ENCODE assay signal across 8 cellular contexts in the genomic region with DNA sequence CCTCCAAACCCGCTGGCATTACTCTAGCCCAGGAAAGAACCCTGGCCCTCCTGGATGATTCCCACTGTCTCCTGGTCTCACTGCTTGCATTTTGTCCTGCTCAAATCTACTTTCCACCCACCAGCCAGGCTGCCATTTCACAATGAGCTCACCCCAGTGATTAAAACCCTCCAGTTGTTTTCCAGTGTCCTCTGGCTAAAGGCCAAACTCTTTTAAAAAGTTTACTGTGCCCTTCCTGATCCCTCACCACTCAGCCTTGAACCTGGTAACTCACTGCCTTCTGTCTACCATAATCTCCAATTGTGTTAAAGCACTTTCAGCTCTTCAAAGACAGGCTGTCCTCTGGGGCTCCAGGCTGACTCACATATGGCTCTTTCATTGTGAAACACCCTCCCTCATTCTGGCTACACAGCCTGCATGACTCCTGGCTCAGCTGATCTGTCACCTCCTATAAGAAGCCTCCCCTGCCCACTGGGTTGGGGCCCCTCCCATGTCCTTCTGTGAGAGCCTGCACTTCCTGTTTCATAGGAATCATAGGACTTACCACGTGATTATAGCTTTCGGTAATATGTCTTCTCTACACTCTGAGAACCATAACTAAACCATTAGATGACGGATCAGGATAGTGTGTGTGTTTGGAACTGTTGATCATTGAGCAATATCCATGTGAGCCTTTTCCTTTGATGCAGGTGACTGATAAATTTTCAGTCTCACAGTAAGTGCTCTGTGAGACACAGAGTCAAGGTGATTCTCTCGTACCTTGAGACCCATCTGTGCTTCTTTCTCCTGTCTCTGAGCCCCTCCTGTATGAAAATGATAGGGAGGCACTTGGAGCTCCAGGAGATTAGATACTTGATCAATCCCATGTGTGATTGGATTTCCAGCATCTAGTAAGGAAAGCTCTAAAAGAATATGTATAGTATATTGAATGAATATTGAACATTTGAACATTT.
A peak's percentile ranks its signal among the peaks of the same experiment; 100 is the strongest.
DNase-seq lines count a peak whose midpoint lies in the region; ATAC-seq and TF ChIP-seq lines count a peak whose summit lies in the region.

No MANE protein-coding gene starts in this region.

- no peaks in the 10 kb centered on the region for H3K27me3 ChIP-seq in CD4-positive, alpha-beta T cell (ENCODE audit: control insufficient read depth, insufficient read depth, low read length)

- H3K9me3 ChIP-seq in CD4-positive, alpha-beta T cell (ENCODE audit: control insufficient read depth, low read length) = no peaks in the 10 kb centered on the region

- H3K36me3 Mint-ChIP-seq in CD4-positive, alpha-beta T cell (ENCODE audit: low read depth) = no peaks in the 10 kb centered on the region
- H3K36me3 Mint-ChIP-seq in activated naive CD8-positive, alpha-beta T cell treated with anti-CD3 and anti-CD28 coated beads for 36 hours = no peaks in the 10 kb centered on the region

- CTCF ChIA-PET in CD4-positive, alpha-beta T cell (lab: Charles Lee) = no interaction called here

- no peak for DNase-seq in CD4-positive, alpha-beta T cell
- DNase-seq in NCI-H524 treated with DMSO at 0.1 percent for 48 hours (lab: John Stamatoyannopoulos, UW) (peak; percentile 87), islet precursor cell (peak; percentile 87), NCI-H748 (lab: John Stamatoyannopoulos, UW; ENCODE audit: unreplicated experiment) (no peak)
- DNase-seq in activated naive CD8-positive, alpha-beta T cell treated with anti-CD3 and anti-CD28 coated beads for 36 hours = peak; percentile 64
- DNase-seq in stimulated activated naive CD8-positive, alpha-beta T cell treated with anti-CD3 and anti-CD28 coated beads, Interleukin-15, amount 100 ng/mL, for 72 hours = peak; percentile 39 to 73

- H3K27ac Mint-ChIP-seq in CD4-positive, alpha-beta T cell = no peak overlapping the region
- H3K27ac Mint-ChIP-seq in activated naive CD8-positive, alpha-beta T cell treated with anti-CD3 and anti-CD28 coated beads for 36 hours = no peak overlapping the region
- H3K27ac Mint-ChIP-seq in stimulated activated naive CD8-positive, alpha-beta T cell treated with anti-CD3 and anti-CD28 coated beads, Interleukin-15, amount 100 ng/mL, for 72 hours = no peak overlapping the region

- H3K9me3 Mint-ChIP-seq in CD4-positive, alpha-beta T cell = no peaks in the 10 kb centered on the region
- H3K9me3 Mint-ChIP-seq in activated naive CD8-positive, alpha-beta T cell treated with anti-CD3 and anti-CD28 coated beads for 36 hours = no peaks in the 10 kb centered on the region
- no peaks in the 10 kb centered on the region for H3K9me3 Mint-ChIP-seq in stimulated activated naive CD8-positive, alpha-beta T cell treated with anti-CD3 and anti-CD28 coated beads, Interleukin-15, amount 100 ng/mL, for 72 hours

- POLR2A ChIA-PET in CD4-positive, alpha-beta T cell (lab: Charles Lee) = no interaction called here

- H3K4me1 Mint-ChIP-seq in CD4-positive, alpha-beta T cell (ENCODE audit: low read depth) = no peaks in the 10 kb centered on the region
- no peaks in the 10 kb centered on the region for H3K4me1 Mint-ChIP-seq in activated naive CD8-positive, alpha-beta T cell treated with anti-CD3 and anti-CD28 coated beads for 36 hours
- no peaks in the 10 kb centered on the region for H3K4me1 Mint-ChIP-seq in stimulated activated naive CD8-positive, alpha-beta T cell treated with anti-CD3 and anti-CD28 coated beads, Interleukin-15, amount 100 ng/mL, for 72 hours

- no peaks in the 10 kb centered on the region for H3K27me3 Mint-ChIP-seq in CD4-positive, alpha-beta T cell
- H3K27me3 Mint-ChIP-seq in activated naive CD8-positive, alpha-beta T cell treated with anti-CD3 and anti-CD28 coated beads for 36 hours = no peaks in the 10 kb centered on the region
- H3K27me3 Mint-ChIP-seq in stimulated activated naive CD8-positive, alpha-beta T cell treated with anti-CD3 and anti-CD28 coated beads, Interleukin-15, amount 100 ng/mL, for 72 hours = no peaks in the 10 kb centered on the region

- H3K4me3 Mint-ChIP-seq in CD4-positive, alpha-beta T cell = no peak overlapping the region
- no peak overlapping the region for H3K4me3 Mint-ChIP-seq in activated naive CD8-positive, alpha-beta T cell treated with anti-CD3 and anti-CD28 coated beads for 36 hours
- no peak overlapping the region for H3K4me3 Mint-ChIP-seq in stimulated activated naive CD8-positive, alpha-beta T cell treated with anti-CD3 and anti-CD28 coated beads, Interleukin-15, amount 100 ng/mL, for 72 hours

- intact Hi-C loops in CD4-positive, alpha-beta T cell (cut with DNase I, micrococcal nuclease) = no loop called here

- ATAC-seq in CD4-positive, alpha-beta T cell (ENCODE audit: poor library complexity) = peak; percentile 26
- peak; percentile 71 for ATAC-seq in GM21786 (IDR thresholded peaks at IDR 0.05; ENCODE audit: unreplicated experiment)
- peak; percentile 100 for ATAC-seq in stimulated activated naive CD8-positive, alpha-beta T cell treated with anti-CD3 and anti-CD28 coated beads, Interleukin-15, amount 100 ng/mL, for 72 hours
- no peak for ATAC-seq in GM18858 (IDR thresholded peaks at IDR 0.05; ENCODE audit: unreplicated experiment)

- H3K27ac ChIP-seq in CD4-positive, alpha-beta T cell (ENCODE audit: low read depth, low read length) = no peak overlapping the region

- no peak for TF ChIP-seq CTCF in CD4-positive, alpha-beta T cell (IDR thresholded peaks at IDR 0.05)

Comparison
In these comparisons a context has a peak if more than half of its experiments do, and no peak if none do; other contexts are left out.
1. DNase-seq: peak in NCI-H524 treated with DMSO at 0.1 percent for 48 hours (single experiment), activated naive CD8-positive, alpha-beta T cell treated with anti-CD3 and anti-CD28 coated beads for 36 hours (single experiment), islet precursor cell (single experiment) and stimulated activated naive CD8-positive, alpha-beta T cell treated with anti-CD3 and anti-CD28 coated beads, Interleukin-15, amount 100 ng/mL, for 72 hours (2 of 2); none in CD4-positive, alpha-beta T cell (0 of 10) and NCI-H748 (single experiment).